Comparison of ENCODE assay signal across 8 cellular contexts in genomic region chr3:177150970-177151627, GRCh38. TPM values are rescaled to one million over a fixed set of nuclear protein-coding genes. Genes with fewer than 3 reads are reported as not detected.
DNase-seq lines count a peak whose midpoint lies in the region; ATAC-seq and TF ChIP-seq lines count a peak whose summit lies in the region.

No MANE protein-coding gene starts in this region.

- intact Hi-C loops in natural killer cell (cut with micrococcal nuclease): no loop called here

- H3K4me3 Mint-ChIP-seq in natural killer cell: no peak overlapping the region

- H3K27ac ChIP-seq in 22Rv1 (peak overlapping the region; percentile 29; the same call in 1 of the 2 replicates), substantia nigra (ENCODE audit: low read depth, low read length, poor library complexity, severe bottlenecking) (no peak overlapping the region)

- H3K9me3 Mint-ChIP-seq in natural killer cell: no peaks in the 10 kb centered on the region

- peak; percentile 78 for ATAC-seq in HG02623 (IDR thresholded peaks at IDR 0.05; ENCODE audit: unreplicated experiment)
- peak; percentile 64 to 83 (median 75) for ATAC-seq in natural killer cell

- peak overlapping the region; percentile 54 to 64 for H3K27ac Mint-ChIP-seq in natural killer cell

- no peaks in the 10 kb centered on the region for H3K36me3 Mint-ChIP-seq in natural killer cell

- no peak for TF ChIP-seq CTCF in 22Rv1 (IDR thresholded peaks at IDR 0.05)
- TF ChIP-seq CTCF in natural killer cell (IDR thresholded peaks at IDR 0.05): no peak

- H3K27me3 Mint-ChIP-seq in natural killer cell (ENCODE audit: low read depth in 2 of 2): no peaks in the 10 kb centered on the region

- DNase-seq in ELR (ENCODE audit: low read depth) (peak; percentile 91), NCI-H1105 treated with DMSO at 0.1 percent for 48 hours (lab: John Stamatoyannopoulos, UW) (peak; percentile 79), astrocyte of the hippocampus (ENCODE audit: low read depth, low spot score) (peak; percentile 87), natural killer cell (no peak), substantia nigra (lab: John Stamatoyannopoulos, UW) (no peak), NCI-H146 treated with DMSO at 0.1 percent for 48 hours (lab: John Stamatoyannopoulos, UW; ENCODE audit: unreplicated experiment) (no peak)

- peaks cover 52 to 62% of the 10 kb centered on the region in 2 donors for H3K4me1 Mint-ChIP-seq in natural killer cell

RNA-seq across cellular contexts. Expression of gene TBL1XR1, which starts 46.2 kb away (rescaled TPM):
- total RNA-seq in natural killer cell: 100 to 1,000 TPM in 1 of 3 donors, 10 to 100 TPM in 2; 74.6 to 118 (median 81.7) TPM

Comparison
In these comparisons a context has a peak if more than half of its experiments do, and no peak if none do; other contexts are left out.
1. DNase-seq: peak in ELR (single experiment), NCI-H1105 treated with DMSO at 0.1 percent for 48 hours (single experiment) and astrocyte of the hippocampus (single experiment); none in natural killer cell (single experiment), substantia nigra (0 of 49) and NCI-H146 treated with DMSO at 0.1 percent for 48 hours (single experiment).